ENCODE assay signal across 25 cellular contexts in the genomic region with DNA sequence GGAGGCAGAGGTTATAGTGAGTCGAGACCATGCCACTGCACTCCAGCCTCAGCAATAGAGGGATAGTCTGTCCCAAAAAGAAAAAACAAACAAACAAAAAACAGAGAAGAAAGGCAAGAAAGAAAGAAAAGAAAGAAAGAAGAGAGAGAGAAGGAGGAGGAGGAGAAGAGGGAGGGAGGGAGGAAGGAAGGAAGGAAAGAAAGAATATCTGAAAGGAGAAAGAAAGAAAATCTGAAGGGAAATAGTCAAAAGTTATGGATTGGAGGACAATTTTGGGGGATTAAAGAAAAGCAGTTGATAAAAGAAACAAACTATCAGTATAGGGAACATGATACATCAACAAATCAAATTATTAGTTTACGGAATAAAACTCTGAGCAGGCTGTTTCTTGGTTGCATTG.
"Had no signal": no experiment of that assay in that cellular context is flagged by ENCODE, and none has a peak within 500 bp of the region (broad histone marks: within the 10 kb centered on the region; RNA-seq: fewer than 3 reads in every experiment).

No MANE protein-coding gene starts in this region.

- H3K27me3 ChIP-seq: colonic mucosa, esophagus squamous epithelium, gastrocnemius medialis, heart right ventricle, left lung had no signal

- H3K27ac ChIP-seq: colonic mucosa, epithelial cell of prostate, esophagus squamous epithelium, gastrocnemius medialis, heart right ventricle, left lung, lower lobe of right lung had no signal

- H3K36me3 ChIP-seq: colonic mucosa, gastrocnemius medialis, lower lobe of right lung had no signal

- ATAC-seq: effector memory CD8-positive, alpha-beta T cell; esophagus mucosa; gastrocnemius medialis; heart right ventricle; left cardiac atrium; left lung; left ventricle myocardium superior; lower lobe of right lung; mucosa of descending colon had no signal

- H3K9me3 ChIP-seq: colonic mucosa, esophagus squamous epithelium, gastrocnemius medialis, lower lobe of right lung, mucosa of descending colon had no signal

- FAIRE-seq: islet of Langerhans, keratinocyte had no signal

- H3K4me1 ChIP-seq: colonic mucosa, esophagus squamous epithelium, gastrocnemius medialis, heart right ventricle, left lung, lower lobe of right lung had no signal

- H3K4me3 ChIP-seq: colonic mucosa, esophagus squamous epithelium, gastrocnemius medialis, heart right ventricle, left lung, lower lobe of right lung, mucosa of descending colon had no signal

- DNase-seq: colonic mucosa; cortex of kidney; effector CD8-positive, alpha-beta T cell; effector memory CD8-positive, alpha-beta T cell; endodermal cell; erythroblast; esophagus squamous epithelium; foreskin fibroblast; foreskin melanocyte; gastrocnemius medialis; glutamatergic neuron; head of caudate nucleus; heart right ventricle; hippocampal formation; left cardiac atrium; left lung; left ventricle myocardium superior; lower lobe of right lung; mesenchymal stem cell; mucosa of descending colon; naive B cell had no signal
